ENCODE assay signal across 33 cellular contexts in the genomic region with DNA sequence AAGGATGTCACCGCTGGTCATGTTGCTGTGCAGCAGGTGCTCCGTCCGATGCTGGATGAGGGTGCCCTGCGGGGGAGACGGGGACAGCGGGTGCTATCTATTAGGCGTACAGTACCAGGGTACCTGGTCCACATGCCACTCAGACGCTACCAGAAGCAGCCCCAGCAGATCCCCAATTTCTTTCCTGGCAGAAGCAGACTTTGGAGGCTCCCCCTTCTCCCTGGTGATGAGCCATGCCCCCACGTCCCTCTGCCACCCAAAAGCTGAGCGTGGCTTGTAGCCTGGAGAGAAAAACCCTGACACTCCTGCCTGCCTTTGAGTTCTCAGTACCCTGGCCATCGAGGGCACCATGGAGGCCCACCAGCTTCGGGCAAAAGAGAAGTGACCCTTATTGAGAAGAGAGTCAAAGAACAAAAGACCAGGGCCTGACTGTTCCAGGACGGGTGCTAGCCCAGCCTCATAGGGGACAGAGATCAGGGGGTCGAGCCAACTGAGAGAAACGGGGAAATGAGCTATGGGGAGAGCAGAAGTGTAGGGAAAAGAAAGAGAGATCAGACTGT.
"Had no signal": no experiment of that assay in that cellular context is flagged by ENCODE, and none has a peak within 500 bp of the region (broad histone marks: within the 10 kb centered on the region; RNA-seq: fewer than 3 reads in every experiment).

No MANE protein-coding gene starts in this region.

- H3K4me1 Mint-ChIP-seq: activated B cell treated with CpG ODN at 0.5 μM for 24 hours; activated CD4-positive, alpha-beta T cell treated with anti-CD3 and anti-CD28 coated beads, Interleukin-2, amount 10 ng/mL, durations not matched to agents 24 days and 14 days; activated naive CD4-positive, alpha-beta T cell treated with anti-CD3 and anti-CD28 coated beads, Interleukin-2, amount 10 ng/mL, durations not matched to agents 7 days and 5 days; activated naive CD4-positive, alpha-beta T cell treated with anti-CD3 and anti-CD28 coated beads, Interleukin-2, amount 50 U/mL, for 24 hours; activated naive CD8-positive, alpha-beta T cell treated with anti-CD3 and anti-CD28 coated beads, Interleukin-2, amount 50 U/mL, for 24 hours had no signal

- H3K36me3 Mint-ChIP-seq: activated CD4-positive, alpha-beta memory T cell treated with anti-CD3 and anti-CD28 coated beads for 36 hours; activated naive CD4-positive, alpha-beta T cell treated with anti-CD3 and anti-CD28 coated beads, Interleukin-2, amount 10 ng/mL, durations not matched to agents 7 days and 5 days; activated naive CD8-positive, alpha-beta T cell; activated naive CD8-positive, alpha-beta T cell treated with anti-CD3 and anti-CD28 coated beads, Interleukin-2, amount 10 ng/mL, durations not matched to agents 7 days and 5 days had no signal

- H3K27me3 Mint-ChIP-seq: activated CD4-positive, alpha-beta memory T cell treated with anti-CD3 and anti-CD28 coated beads for 36 hours; activated CD4-positive, alpha-beta T cell treated with anti-CD3 and anti-CD28 coated beads, Interleukin-2, amount 10 ng/mL, durations not matched to agents 24 days and 14 days; activated naive CD4-positive, alpha-beta T cell treated with anti-CD3 and anti-CD28 coated beads, Interleukin-2, amount 10 ng/mL, durations not matched to agents 7 days and 5 days; activated naive CD8-positive, alpha-beta T cell treated with anti-CD3 and anti-CD28 coated beads, Interleukin-2, amount 10 ng/mL, durations not matched to agents 7 days and 5 days had no signal

- H3K27ac Mint-ChIP-seq: activated B cell treated with CpG ODN at 0.5 μM for 24 hours; activated CD4-positive, alpha-beta memory T cell treated with anti-CD3 and anti-CD28 coated beads for 36 hours; activated CD4-positive, alpha-beta T cell treated with anti-CD3 and anti-CD28 coated beads, Interleukin-2, amount 10 ng/mL, durations not matched to agents 24 days and 14 days; activated CD8-positive, alpha-beta T cell treated with anti-CD3 and anti-CD28 coated beads for 36 hours; activated naive CD4-positive, alpha-beta T cell treated with anti-CD3 and anti-CD28 coated beads, Interleukin-2, amount 10 ng/mL, durations not matched to agents 7 days and 5 days; activated naive CD4-positive, alpha-beta T cell treated with anti-CD3 and anti-CD28 coated beads, Interleukin-2, amount 50 U/mL, for 24 hours; activated naive CD8-positive, alpha-beta T cell; activated naive CD8-positive, alpha-beta T cell treated with anti-CD3 and anti-CD28 coated beads, Interleukin-2, amount 10 ng/mL, durations not matched to agents 7 days and 5 days; activated naive CD8-positive, alpha-beta T cell treated with anti-CD3 and anti-CD28 coated beads, Interleukin-2, amount 50 U/mL, for 24 hours; activated T-cell treated with anti-CD3 and anti-CD28 coated beads, Interleukin-2, amount 50 U/mL, for 24 hours; activated T-helper 2 cell treated with anti-CD3 and anti-CD28 coated beads, Interferon-gamma antibody, Interleukin-2, Interleukin-4, amounts not matched to agents 10 μg/mL and 5 μg/mL and 100 μg/mL, durations not matched to agents 14 hours and 24 hours and 36 hours; T-helper 1 cell treated with Interleukin-12 subunit alpha and Interleukin-12 subunit beta and Interleukin-4 antibody, amounts not matched to agents 30 μg/mL and 1 μg/mL, for 36 hours; T-helper 2 cell treated with Interferon-gamma antibody and Interleukin-4, amounts not matched to agents 5 μg/mL and 100 μg/mL, for 36 hours had no signal

- H3K9me3 ChIP-seq: body of pancreas, breast epithelium had no signal

- H3K4me3 ChIP-seq: body of pancreas, breast epithelium had no signal

- ATAC-seq: body of pancreas had no signal

- H3K36me3 ChIP-seq: brain microvascular endothelial cell, breast epithelium had no signal

- DNase-seq: activated B cell treated with CpG ODN at 0.5 μM for 24 hours; activated CD4-positive, alpha-beta memory T cell treated with anti-CD3 and anti-CD28 coated beads for 36 hours; activated CD4-positive, alpha-beta T cell treated with anti-CD3 and anti-CD28 coated beads for 4 hours; activated CD4-positive, alpha-beta T cell treated with anti-CD3 and anti-CD28 coated beads, Interleukin-2, amount 10 ng/mL, durations not matched to agents 24 days and 14 days; activated CD4-positive, alpha-beta T cell treated with anti-CD3 and anti-CD28 coated beads, Interleukin-2, amount 50 U/mL, for 1 hour; activated CD4-positive, alpha-beta T cell treated with anti-CD3 and anti-CD28 coated beads, Interleukin-2, amount 50 U/mL, for 4 hours; activated CD4-positive, CD25-positive, alpha-beta regulatory T cell treated with anti-CD3 and anti-CD28 coated beads, Interleukin-2, amount 50 U/mL, for 72 hours; activated CD8-positive, alpha-beta memory T cell treated with anti-CD3 and anti-CD28 coated beads, Interleukin-2, amount 50 U/mL, for 4 hours; activated effector memory CD4-positive, alpha-beta T cell treated with Interleukin-2 at 50 U/mL for 16 hours; activated gamma-delta T cell; activated naive CD4-positive, alpha-beta T cell treated with anti-CD3 and anti-CD28 coated beads, Interleukin-2, amount 10 ng/mL, durations not matched to agents 7 days and 5 days; activated naive CD4-positive, alpha-beta T cell treated with Interleukin-2 at 50 U/mL for 16 hours; activated naive CD8-positive, alpha-beta T cell treated with anti-CD3 and anti-CD28 coated beads, Interleukin-2, amount 10 ng/mL, durations not matched to agents 7 days and 5 days; activated naive CD8-positive, alpha-beta T cell treated with anti-CD3 and anti-CD28 coated beads, Interleukin-2, amount 50 U/mL, for 24 hours; activated T-cell treated with anti-CD3 and anti-CD28 coated beads for 4 hours; activated T-cell treated with anti-CD3 and anti-CD28 coated beads, Interleukin-2, amount 50 U/mL, for 24 hours; activated T-cell treated with anti-CD3 and anti-CD28 coated beads, Interleukin-2, amount 50 U/mL, for 48 hours; amygdala; anterior cingulate cortex; body of pancreas; brain microvascular endothelial cell; central memory CD4-positive, alpha-beta T cell; T-helper 1 cell; T-helper 2 cell; T-helper 9 cell had no signal

- H3K27ac ChIP-seq: body of pancreas, brain microvascular endothelial cell, breast epithelium, VCaP had no signal

- H3K9me3 Mint-ChIP-seq: activated CD4-positive, alpha-beta memory T cell treated with anti-CD3 and anti-CD28 coated beads for 36 hours had no signal

- H3K27me3 ChIP-seq: body of pancreas, brain microvascular endothelial cell had no signal

- H3K4me3 Mint-ChIP-seq: activated B cell treated with CpG ODN at 0.5 μM for 24 hours; activated CD4-positive, alpha-beta memory T cell treated with anti-CD3 and anti-CD28 coated beads for 36 hours; activated CD4-positive, alpha-beta T cell treated with anti-CD3 and anti-CD28 coated beads, Interleukin-2, amount 10 ng/mL, durations not matched to agents 24 days and 14 days; activated CD8-positive, alpha-beta T cell treated with anti-CD3 and anti-CD28 coated beads for 36 hours; activated naive CD4-positive, alpha-beta T cell treated with anti-CD3 and anti-CD28 coated beads, Interleukin-2, amount 10 ng/mL, durations not matched to agents 7 days and 5 days; activated naive CD4-positive, alpha-beta T cell treated with anti-CD3 and anti-CD28 coated beads, Interleukin-2, amount 50 U/mL, for 24 hours; activated naive CD8-positive, alpha-beta T cell; activated naive CD8-positive, alpha-beta T cell treated with anti-CD3 and anti-CD28 coated beads, Interleukin-2, amount 10 ng/mL, durations not matched to agents 7 days and 5 days; activated naive CD8-positive, alpha-beta T cell treated with anti-CD3 and anti-CD28 coated beads, Interleukin-2, amount 50 U/mL, for 24 hours; activated T-cell treated with anti-CD3 and anti-CD28 coated beads, Interleukin-2, amount 50 U/mL, for 24 hours; T-helper 1 cell treated with Interleukin-12 subunit alpha and Interleukin-12 subunit beta and Interleukin-4 antibody, amounts not matched to agents 30 μg/mL and 1 μg/mL, for 36 hours; T-helper 2 cell treated with Interferon-gamma antibody and Interleukin-4, amounts not matched to agents 5 μg/mL and 100 μg/mL, for 36 hours had no signal

- H3K4me1 ChIP-seq: body of pancreas, breast epithelium had no signal
